Comparison of ENCODE assay signal across 16 cellular contexts in the genomic region with DNA sequence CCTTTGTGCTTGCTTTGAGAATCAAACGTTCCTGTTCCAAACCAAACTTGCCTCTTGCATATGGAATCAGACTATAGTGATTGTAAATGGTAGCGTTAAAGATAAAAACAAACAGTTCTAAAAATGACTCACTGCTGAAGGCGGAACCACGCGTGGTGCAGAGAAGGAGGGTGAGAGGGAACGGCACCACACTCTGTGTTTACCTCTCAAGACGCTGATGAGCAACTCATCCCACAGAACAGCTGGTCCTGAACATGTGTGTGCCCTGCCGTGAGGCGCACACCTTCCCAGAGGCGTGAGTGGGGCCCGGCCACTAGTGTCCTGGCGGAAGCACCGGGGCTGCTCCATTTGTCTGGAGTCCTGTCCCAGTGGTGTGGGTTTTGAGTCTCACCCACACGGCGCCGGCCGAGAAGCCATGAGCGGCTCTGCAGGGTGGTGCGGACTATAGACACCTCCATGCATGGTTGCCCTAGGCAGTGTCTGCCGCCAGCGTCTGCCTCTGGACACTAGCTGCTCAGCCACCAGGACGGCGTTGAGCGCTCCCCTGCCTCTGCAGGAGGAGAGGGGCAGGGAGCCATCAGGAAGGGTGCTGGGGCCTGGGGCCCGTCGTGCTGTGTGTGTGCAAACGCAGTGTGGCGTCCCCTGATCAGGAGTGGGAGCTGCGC. TPM values are rescaled to one million over a fixed set of nuclear protein-coding genes. Genes with fewer than 3 reads are reported as not detected.
A peak's percentile ranks its signal among the peaks of the same experiment; 100 is the strongest.
DNase-seq lines count a peak whose midpoint lies in the region; ATAC-seq and TF ChIP-seq lines count a peak whose summit lies in the region.
"Had no signal": no experiment of that assay in that cellular context is flagged by ENCODE, and none has a peak within 500 bp of the region (broad histone marks: within the 10 kb centered on the region; RNA-seq: fewer than 3 reads in every experiment).

No MANE protein-coding gene starts in this region.

- H3K4me1 Mint-ChIP-seq in activated CD4-positive, alpha-beta T cell treated with anti-CD3 and anti-CD28 coated beads for 36 hours = peaks cover 20% of the 10 kb centered on the region
- H3K4me1 Mint-ChIP-seq in activated T-helper 17 cell treated with anti-CD3 and anti-CD28 coated beads, Interleukin-2, amount 50 U/mL, for 72 hours = no peaks in the 10 kb centered on the region
- H3K4me1 Mint-ChIP-seq in memory B cell = peaks cover 21% of the 10 kb centered on the region
- H3K4me1 Mint-ChIP-seq: activated naive CD8-positive, alpha-beta T cell treated with anti-CD3 and anti-CD28 coated beads, Interleukin-2, amount 10 ng/mL, durations not matched to agents 7 days and 5 days had no signal

- peaks cover 10 to 56% (median 51%) of the 10 kb centered on the region in 10 experiments for H3K4me1 ChIP-seq in BLaER1 treated with 17β-estradiol and CSF1 and Interleukin-3, amounts not matched to agents 10 nM and 100 nM
- H3K4me1 ChIP-seq in vagina = no peaks in the 10 kb centered on the region
- H3K4me1 ChIP-seq: upper lobe of left lung had no signal

- H4K20me1 ChIP-seq in BLaER1 treated with 17β-estradiol and CSF1 and Interleukin-3, amounts not matched to agents 10 nM and 100 nM = peaks cover 22 to 88% (median 63%) of the 10 kb centered on the region in 11 experiments

- no peaks in the 10 kb centered on the region for H3K9me3 Mint-ChIP-seq in activated CD4-positive, alpha-beta T cell treated with anti-CD3 and anti-CD28 coated beads for 36 hours (ENCODE audit: low read depth)
- H3K9me3 Mint-ChIP-seq in activated T-helper 17 cell treated with anti-CD3 and anti-CD28 coated beads, Interleukin-2, amount 50 U/mL, for 72 hours = no peaks in the 10 kb centered on the region
- H3K9me3 Mint-ChIP-seq in memory B cell = no peaks in the 10 kb centered on the region
- H3K9me3 Mint-ChIP-seq: activated naive CD8-positive, alpha-beta T cell treated with anti-CD3 and anti-CD28 coated beads, Interleukin-2, amount 10 ng/mL, durations not matched to agents 7 days and 5 days; central memory CD8-positive, alpha-beta T cell; endodermal cell had no signal

- no peak for TF ChIP-seq CTCF in vagina (IDR thresholded peaks at IDR 0.05)

- TF ChIP-seq POLR2A in vagina (IDR thresholded peaks at IDR 0.05) = no peak

- no peak overlapping the region; a peak in 1 of 22 replicates for H3K27ac ChIP-seq in BLaER1 treated with 17β-estradiol and CSF1 and Interleukin-3, amounts not matched to agents 10 nM and 100 nM
- no peak overlapping the region for H3K27ac ChIP-seq in vagina
- H3K27ac ChIP-seq: upper lobe of left lung had no signal

- H3K27me3 ChIP-seq in BLaER1 treated with 17β-estradiol and CSF1 and Interleukin-3, amounts not matched to agents 10 nM and 100 nM = peaks cover 0 to 6% (median 0%) of the 10 kb centered on the region in 11 experiments; a peak in 2 of 22 replicates
- H3K27me3 ChIP-seq in vagina = no peaks in the 10 kb centered on the region
- H3K27me3 ChIP-seq: sigmoid colon, upper lobe of left lung had no signal

- H3K4me3 ChIP-seq in BLaER1 treated with 17β-estradiol and CSF1 and Interleukin-3, amounts not matched to agents 10 nM and 100 nM = no peak overlapping the region
- no peak overlapping the region for H3K4me3 ChIP-seq in vagina
- H3K4me3 ChIP-seq: sigmoid colon, upper lobe of left lung had no signal

- H3K9me3 ChIP-seq in BLaER1 treated with 17β-estradiol and CSF1 and Interleukin-3, amounts not matched to agents 10 nM and 100 nM (replicated peaks in 1 of 11) = no peaks in the 10 kb centered on the region
- H3K9me3 ChIP-seq in vagina = no peaks in the 10 kb centered on the region
- H3K9me3 ChIP-seq: sigmoid colon, upper lobe of left lung had no signal

- H3K9ac ChIP-seq in BLaER1 treated with 17β-estradiol and CSF1 and Interleukin-3, amounts not matched to agents 10 nM and 100 nM = peak overlapping the region in 1 of 11 experiments; percentile 29; a peak in 1 of 22 replicates

- intact Hi-C loops in activated CD4-positive, alpha-beta T cell treated with anti-CD3 and anti-CD28 coated beads for 36 hours (cut with DNase I, micrococcal nuclease) = no loop called here
- intact Hi-C loops in vagina (cut with DNase I) = no loop called here

- H3K27ac Mint-ChIP-seq in activated CD4-positive, alpha-beta T cell treated with anti-CD3 and anti-CD28 coated beads for 36 hours = peak overlapping the region; percentile 33
- no peak overlapping the region for H3K27ac Mint-ChIP-seq in activated T-helper 17 cell treated with anti-CD3 and anti-CD28 coated beads, Interleukin-2, amount 50 U/mL, for 72 hours
- H3K27ac Mint-ChIP-seq in memory B cell = peak overlapping the region; percentile 45
- H3K27ac Mint-ChIP-seq: activated naive CD8-positive, alpha-beta T cell treated with anti-CD3 and anti-CD28 coated beads, Interleukin-2, amount 10 ng/mL, durations not matched to agents 7 days and 5 days; endodermal cell had no signal

- POLR2A ChIA-PET in activated CD4-positive, alpha-beta T cell treated with anti-CD3 and anti-CD28 coated beads for 36 hours (lab: Charles Lee) = no interaction called here

- CTCF ChIA-PET in activated CD4-positive, alpha-beta T cell treated with anti-CD3 and anti-CD28 coated beads for 36 hours (lab: Charles Lee) = no interaction called here

- no peak overlapping the region for H3K4me3 Mint-ChIP-seq in activated CD4-positive, alpha-beta T cell treated with anti-CD3 and anti-CD28 coated beads for 36 hours
- no peak overlapping the region for H3K4me3 Mint-ChIP-seq in activated T-helper 17 cell treated with anti-CD3 and anti-CD28 coated beads, Interleukin-2, amount 50 U/mL, for 72 hours
- H3K4me3 Mint-ChIP-seq in memory B cell = no peak overlapping the region
- H3K4me3 Mint-ChIP-seq: activated naive CD8-positive, alpha-beta T cell treated with anti-CD3 and anti-CD28 coated beads, Interleukin-2, amount 10 ng/mL, durations not matched to agents 7 days and 5 days; central memory CD8-positive, alpha-beta T cell; endodermal cell had no signal

- peak; percentile 54 for DNase-seq in activated CD4-positive, alpha-beta T cell treated with anti-CD3 and anti-CD28 coated beads for 36 hours
- DNase-seq in activated CD4-positive, alpha-beta T cell treated with anti-CD3 and anti-CD28 coated beads for 1 hour = no peak
- DNase-seq in memory B cell (ENCODE audit: low spot score in 2 of 2) (no peak), vagina (ENCODE audit: extremely low spot score in 2 of 2) (no peak), SK-N-DZ (ENCODE audit: low spot score) (no peak), RPMI8226 (no peak)
- DNase-seq: activated naive CD8-positive, alpha-beta T cell treated with anti-CD3 and anti-CD28 coated beads, Interleukin-2, amount 10 ng/mL, durations not matched to agents 7 days and 5 days; endodermal cell; NCI-H187; NCI-H446 treated with DMSO at 0.1 percent for 48 hours; sigmoid colon had no signal

- peaks cover 54% of the 10 kb centered on the region for H3K36me3 Mint-ChIP-seq in activated CD4-positive, alpha-beta T cell treated with anti-CD3 and anti-CD28 coated beads for 36 hours (ENCODE audit: low read depth)
- peaks cover 80% of the 10 kb centered on the region for H3K36me3 Mint-ChIP-seq in activated T-helper 17 cell treated with anti-CD3 and anti-CD28 coated beads, Interleukin-2, amount 50 U/mL, for 72 hours (ENCODE audit: low read depth)
- H3K36me3 Mint-ChIP-seq in memory B cell = peaks cover 21% of the 10 kb centered on the region
- H3K36me3 Mint-ChIP-seq: activated naive CD8-positive, alpha-beta T cell treated with anti-CD3 and anti-CD28 coated beads, Interleukin-2, amount 10 ng/mL, durations not matched to agents 7 days and 5 days had no signal

- H3K27me3 Mint-ChIP-seq in activated CD4-positive, alpha-beta T cell treated with anti-CD3 and anti-CD28 coated beads for 36 hours = no peaks in the 10 kb centered on the region
- no peaks in the 10 kb centered on the region for H3K27me3 Mint-ChIP-seq in activated T-helper 17 cell treated with anti-CD3 and anti-CD28 coated beads, Interleukin-2, amount 50 U/mL, for 72 hours
- no peaks in the 10 kb centered on the region for H3K27me3 Mint-ChIP-seq in memory B cell
- H3K27me3 Mint-ChIP-seq: activated naive CD8-positive, alpha-beta T cell treated with anti-CD3 and anti-CD28 coated beads, Interleukin-2, amount 10 ng/mL, durations not matched to agents 7 days and 5 days; central memory CD8-positive, alpha-beta T cell had no signal

- peaks cover 34 to 63% (median 47%) of the 10 kb centered on the region in 11 experiments for H3K36me3 ChIP-seq in BLaER1 treated with 17β-estradiol and CSF1 and Interleukin-3, amounts not matched to agents 10 nM and 100 nM
- H3K36me3 ChIP-seq in vagina = peaks cover 0 to 10% of the 10 kb centered on the region in 2 donors

- ATAC-seq in activated CD4-positive, alpha-beta T cell treated with anti-CD3 and anti-CD28 coated beads for 36 hours = peak; percentile 71
- ATAC-seq in activated T-helper 17 cell treated with anti-CD3 and anti-CD28 coated beads, Interleukin-2, amount 50 U/mL, for 72 hours (replicated peaks) = peak; percentile 72
- ATAC-seq in memory B cell (ENCODE audit: low read depth) = no peak
- ATAC-seq: HCT116 had no signal

- peak overlapping the region in 8 of 11 experiments; percentile 22 to 93 (median 44); a peak in 13 of 22 replicates for H3K4me2 ChIP-seq in BLaER1 treated with 17β-estradiol and CSF1 and Interleukin-3, amounts not matched to agents 10 nM and 100 nM

RNA-seq across cellular contexts. Expression of a gene that starts 52.1 kb away (rescaled TPM):
- total RNA-seq in activated CD4-positive, alpha-beta T cell treated with anti-CD3 and anti-CD28 coated beads for 36 hours = 100 to 1,000 TPM in 1 of 2 experiments, 10 to 100 TPM in 1; 96.0 to 104 TPM
- 10 to 100 TPM; 20.3 to 79.3 TPM for total RNA-seq in activated T-helper 17 cell treated with anti-CD3 and anti-CD28 coated beads, Interleukin-2, amount 50 U/mL, for 72 hours
- 21.9 TPM for total RNA-seq in vagina
- polyA plus RNA-seq in SK-N-DZ (2014; cell fraction: cytosol; rRNA removed) = not detected in 2 replicates
- polyA plus RNA-seq in SK-N-DZ (2014; cell fraction: nucleus; rRNA removed) = not detected in 2 replicates
